Comparison of ENCODE assay signal across 1 cellular context in genomic region chr2:177618270-177619253, GRCh38.
TF ChIP-seq lines count a peak whose summit lies in the region.

No MANE protein-coding gene starts in this region.

TF ChIP-seq in K562, 482 proteins besides CTCF, POLR2A, EP300 and RAD21 (continued from another document and continues in another):
- TF ChIP-seq ETS1 (conservative IDR thresholded peaks at IDR 0.05; ENCODE audit: control insufficient read depth, low read depth, low read length) (peak; percentile 86), REST (CRISPR knock-in tag; IDR thresholded peaks at IDR 0.05; ENCODE audit: low read depth) (peak; percentile 81; the same call in 1 of the 2 replicates), RAD51 (IDR thresholded peaks at IDR 0.05; ENCODE audit: borderline replicate concordance, low read depth) (no peak), LEF1 (IDR thresholded peaks at IDR 0.05) (no peak), ZNF197 (CRISPR knock-in tag; IDR thresholded peaks at IDR 0.05; ENCODE audit: low read depth) (peak; percentile 80; the same call in 1 of the 2 replicates), PREB (CRISPR knock-in tag; IDR thresholded peaks at IDR 0.05) (no peak), DLX4 (CRISPR knock-in tag; IDR thresholded peaks at IDR 0.05) (no peak), ZNF589 (CRISPR knock-in tag; IDR thresholded peaks at IDR 0.05; ENCODE audit: low read depth) (peak; percentile 85; the same call in 1 of the 2 replicates), UBTF (IDR thresholded peaks at IDR 0.05; ENCODE audit: borderline replicate concordance in 1 of 2, low read depth in 2 of 2, low read length in 2 of 2) (no peak), ATF1 (CRISPR knock-in tag; IDR thresholded peaks at IDR 0.05) (no peak), ATF1 (tag; IDR thresholded peaks at IDR 0.05) (peak; percentile 91), ZSCAN32 (CRISPR knock-in tag; IDR thresholded peaks at IDR 0.05) (no peak), NFATC3 (IDR thresholded peaks at IDR 0.05) (no peak), ZNF707 (CRISPR knock-in tag; conservative IDR thresholded peaks at IDR 0.05) (peak; percentile 38; the same call in 1 of the 2 replicates), CUX1 (CRISPR knock-in tag; IDR thresholded peaks at IDR 0.05) (peak; percentile 74; the same call in 1 of the 2 replicates), ZNF407 (IDR thresholded peaks at IDR 0.05; ENCODE audit: low read depth) (no peak), MLLT1 (IDR thresholded peaks at IDR 0.05) (no peak), NR3C1 (CRISPR knock-in tag; IDR thresholded peaks at IDR 0.05) (no peak), SMAD3 (CRISPR knock-in tag; conservative IDR thresholded peaks at IDR 0.05) (peak; percentile 75; the same call in 1 of the 2 replicates), TOE1 (IDR thresholded peaks at IDR 0.05; ENCODE audit: borderline replicate concordance) (0 out of 2 replicates have a peak, but pooled peaks have one; percentile 27), TOE1 (CRISPR knock-in tag; IDR thresholded peaks at IDR 0.05; ENCODE audit: borderline replicate concordance, low read depth) (no peak), ZBTB7A (IDR thresholded peaks at IDR 0.05; ENCODE audit: borderline replicate concordance, control insufficient read depth, low read depth, low read length) (no peak), GTF2A2 (tag; IDR thresholded peaks at IDR 0.05) (no peak), TCF7 (IDR thresholded peaks at IDR 0.05; ENCODE audit: borderline replicate concordance) (0 out of 2 replicates have a peak, but pooled peaks have one; percentile 30), HINFP (tag; conservative IDR thresholded peaks at IDR 0.05; ENCODE audit: low read depth) (no peak), BCL6 (CRISPR knock-in tag; IDR thresholded peaks at IDR 0.05) (no peak)
